15 cellular contexts compared by ENCODE assay signal in genomic region chr21:33496345-33496744, GRCh38.
"Had no signal": no experiment of that assay in that cellular context is flagged by ENCODE, and none has a peak within 500 bp of the region (broad histone marks: within the 10 kb centered on the region; RNA-seq: fewer than 3 reads in every experiment).

No MANE protein-coding gene starts in this region.

- H3K27ac ChIP-seq: ascending aorta, gastrocnemius medialis, ovary, stomach, testis had no signal

- H3K9me3 Mint-ChIP-seq: activated naive CD4-positive, alpha-beta T cell treated with anti-CD3 and anti-CD28 coated beads for 36 hours; activated naive CD8-positive, alpha-beta T cell treated with anti-CD3 and anti-CD28 coated beads, Interleukin-2, amount 50 U/mL, for 24 hours; activated T-helper 2 cell treated with anti-CD3 and anti-CD28 coated beads, Interferon-gamma antibody, Interleukin-2, Interleukin-4, amounts not matched to agents 10 μg/mL and 5 μg/mL and 100 μg/mL, durations not matched to agents 14 hours and 24 hours and 36 hours; effector memory CD8-positive, alpha-beta T cell had no signal

- H3K27me3 Mint-ChIP-seq: activated naive CD8-positive, alpha-beta T cell treated with anti-CD3 and anti-CD28 coated beads, Interleukin-2, amount 50 U/mL, for 24 hours had no signal

- ATAC-seq: activated naive CD8-positive, alpha-beta T cell treated with anti-CD3 and anti-CD28 coated beads, Interleukin-2, amount 50 U/mL, for 24 hours; effector memory CD8-positive, alpha-beta T cell; gastrocnemius medialis; left lobe of liver had no signal

- H3K27ac Mint-ChIP-seq: activated naive CD4-positive, alpha-beta T cell treated with anti-CD3 and anti-CD28 coated beads for 36 hours; activated naive CD8-positive, alpha-beta T cell treated with anti-CD3 and anti-CD28 coated beads, Interleukin-2, amount 50 U/mL, for 24 hours; activated T-helper 2 cell treated with anti-CD3 and anti-CD28 coated beads, Interferon-gamma antibody, Interleukin-2, Interleukin-4, amounts not matched to agents 10 μg/mL and 5 μg/mL and 100 μg/mL, durations not matched to agents 14 hours and 24 hours and 36 hours; effector memory CD8-positive, alpha-beta T cell had no signal

- H3K4me3 Mint-ChIP-seq: activated naive CD4-positive, alpha-beta T cell treated with anti-CD3 and anti-CD28 coated beads for 36 hours; activated naive CD8-positive, alpha-beta T cell treated with anti-CD3 and anti-CD28 coated beads, Interleukin-2, amount 50 U/mL, for 24 hours; effector memory CD8-positive, alpha-beta T cell had no signal

- H3K27me3 ChIP-seq: ascending aorta, gastrocnemius medialis, ovary, stomach, testis had no signal

- H3K4me3 ChIP-seq: ascending aorta, gastrocnemius medialis, ovary, stomach, testis had no signal

- H3K36me3 ChIP-seq: ascending aorta, gastrocnemius medialis, ovary, stomach had no signal

- H3K9me3 ChIP-seq: ascending aorta, gastrocnemius medialis, ovary, stomach, testis had no signal

- DNase-seq: activated CD4-positive, CD25-positive, alpha-beta regulatory T cell treated with anti-CD3 and anti-CD28 coated beads, Interleukin-2, amount 50 U/mL, for 72 hours; activated naive CD4-positive, alpha-beta T cell treated with anti-CD3 and anti-CD28 coated beads for 36 hours; activated naive CD8-positive, alpha-beta T cell treated with anti-CD3 and anti-CD28 coated beads, Interleukin-2, amount 50 U/mL, for 24 hours; activated T-cell treated with anti-CD3 and anti-CD28 coated beads for 4 hours; dermis blood vessel endothelial cell; effector memory CD8-positive, alpha-beta T cell; gastrocnemius medialis; midbrain; ovary; stimulated activated CD4-positive, alpha-beta T cell treated with anti-CD3 and anti-CD28 coated beads, Interleukin-1b, Interleukin-23, amount 100 ng/mL, for 48 hours; stomach; testis had no signal

- H3K4me1 ChIP-seq: ascending aorta had no signal
